In genomic region chr3:45906681-45907220, GRCh38 we compare ENCODE assay signal across 10 cellular contexts. TPM values are rescaled to one million over a fixed set of nuclear protein-coding genes. Genes with fewer than 3 reads are reported as not detected.
A peak's percentile ranks its signal among the peaks of the same experiment; 100 is the strongest.
DNase-seq lines count a peak whose midpoint lies in the region; ATAC-seq and TF ChIP-seq lines count a peak whose summit lies in the region.
"Had no signal": no experiment of that assay in that cellular context is flagged by ENCODE, and none has a peak within 500 bp of the region (broad histone marks: within the 10 kb centered on the region; RNA-seq: fewer than 3 reads in every experiment).

No MANE protein-coding gene starts in this region.

- H3K36me3 ChIP-seq in DND-41 (ENCODE audit: insufficient read depth, low read length) (peaks cover 100% of the 10 kb centered on the region), mesendoderm (ENCODE audit: control insufficient read depth, insufficient read depth, low read length) (no peaks in the 10 kb centered on the region)

- no peak for DNase-seq in DND-41
- DNase-seq in HuH-7.5 (ENCODE audit: low spot score), result peak; percentile 34
- peak; percentile 64 to 72 for DNase-seq in cardiac fibroblast (ENCODE audit: low read depth in 2 of 2)
- peak; percentile 52 for DNase-seq in mesendoderm
- DNase-seq in activated gamma-delta T cell (lab: John Stamatoyannopoulos, UW), result no peak
- no peak for DNase-seq in NCI-H2029 (lab: John Stamatoyannopoulos, UW)
- DNase-seq: activated naive CD8-positive, alpha-beta T cell treated with anti-CD3 and anti-CD28 coated beads, Interleukin-2, amount 10 ng/mL, durations not matched to agents 7 days and 5 days had no signal

- H3K4me1 ChIP-seq in DND-41 (ENCODE audit: insufficient read depth, low read length), result peaks cover 98% of the 10 kb centered on the region
- H3K4me1 ChIP-seq in mesendoderm (ENCODE audit: control insufficient read depth, low read depth, low read length), result no peaks in the 10 kb centered on the region

- H4K8ac ChIP-seq in mesendoderm (ENCODE audit: low read depth, low read length), result no peak overlapping the region

- no peak overlapping the region for H3K4ac ChIP-seq in mesendoderm (ENCODE audit: low read depth, low read length)

- no peak overlapping the region for H3K56ac ChIP-seq in mesendoderm (ENCODE audit: low read length)

- H3K4me3 ChIP-seq in DND-41 (ENCODE audit: low read depth in 1 of 2, low read length in 2 of 2), result peak overlapping the region in 1 of 2 experiments; percentile 76; a peak in 1 of 4 replicates
- no peak overlapping the region for H3K4me3 ChIP-seq in cardiac fibroblast (replicated peaks in 1 of 2; ENCODE audit: low read depth in 2 of 2, low read length in 2 of 2)
- H3K4me3 ChIP-seq in mesendoderm (ENCODE audit: low read length), result no peak overlapping the region
- H3K4me3 ChIP-seq: lung had no signal

- no peak overlapping the region for H4K5ac ChIP-seq in mesendoderm (ENCODE audit: low read length)

- H3K27me3 ChIP-seq in DND-41 (ENCODE audit: insufficient read depth, low read length, poor library complexity), result no peaks in the 10 kb centered on the region
- no peaks in the 10 kb centered on the region for H3K27me3 ChIP-seq in mesendoderm (ENCODE audit: insufficient read depth, low read length, poor library complexity)

- H2BK120ac ChIP-seq in mesendoderm (ENCODE audit: low read depth, low read length), result no peak overlapping the region

- H3K4me2 ChIP-seq in DND-41 (ENCODE audit: insufficient read depth, low read length), result peak overlapping the region; percentile 89
- H3K4me2 ChIP-seq in mesendoderm (ENCODE audit: low read length), result no peak overlapping the region

- ATAC-seq in DND-41 (ENCODE audit: insufficient read depth, low read depth) (no peak), HG03378 (IDR thresholded peaks at IDR 0.05; ENCODE audit: unreplicated experiment) (no peak), HG02870 (IDR thresholded peaks at IDR 0.05; ENCODE audit: unreplicated experiment) (no peak)

- H2BK5ac ChIP-seq in mesendoderm (ENCODE audit: low read length), result no peak overlapping the region

- H3K9me3 ChIP-seq in DND-41 (ENCODE audit: insufficient read depth, low read length, severe bottlenecking), result no peaks in the 10 kb centered on the region

- no peaks in the 10 kb centered on the region for H3K79me1 ChIP-seq in mesendoderm (ENCODE audit: low read length)

- H3K18ac ChIP-seq in mesendoderm (ENCODE audit: low read length), result no peak overlapping the region

- TF ChIP-seq CTCF in DND-41 (IDR thresholded peaks at IDR 0.05; ENCODE audit: borderline replicate concordance, extremely low read depth, low read length, poor library complexity, severe bottlenecking) (peak; percentile 14), cardiac fibroblast (IDR thresholded peaks at IDR 0.05; ENCODE audit: low read depth, low read length) (peak; percentile 57)

- no peak overlapping the region for H2AFZ ChIP-seq in DND-41 (ENCODE audit: low read depth, low read length)

- H3K9ac ChIP-seq in DND-41 (ENCODE audit: low read depth, low read length) (peak overlapping the region; percentile 89), mesendoderm (ENCODE audit: low read length) (no peak overlapping the region)

- no peak overlapping the region for H2BK15ac ChIP-seq in mesendoderm (replicated peaks; ENCODE audit: low read depth)

- H4K20me1 ChIP-seq in DND-41 (ENCODE audit: insufficient read depth, low read length), result peaks cover 83% of the 10 kb centered on the region

- H3K27ac ChIP-seq in DND-41 (ENCODE audit: low read length) (peak overlapping the region; percentile 99), mesendoderm (ENCODE audit: low read depth, low read length) (no peak overlapping the region)

- H2AK5ac ChIP-seq in mesendoderm (ENCODE audit: low read length), result no peak overlapping the region

- WGBS in mesendoderm (ENCODE audit: extremely low coverage, insufficient coverage, low lambda C conversion rate), result no CpG with 5 or more reads among the region's 6 CpGs

- H3K23ac ChIP-seq in mesendoderm (ENCODE audit: low read length), result no peak overlapping the region

- H3K79me2 ChIP-seq in DND-41 (ENCODE audit: insufficient read depth, low read length) (peaks cover 100% of the 10 kb centered on the region), mesendoderm (ENCODE audit: control insufficient read depth, insufficient read depth, low read length) (no peaks in the 10 kb centered on the region)

RNA-seq across cellular contexts. Expression of gene CCR9, which starts 20.4 kb away (rescaled TPM):
- not detected for polyA plus RNA-seq in mesendoderm (2013, experiment 1 of 2)
- 0.01 TPM for polyA plus RNA-seq in mesendoderm (2013, experiment 2 of 2)

RNA-seq across cellular contexts. Expression of gene CXCR6, which starts 36.5 kb away (rescaled TPM):
- polyA plus RNA-seq in mesendoderm (2013, experiment 1 of 2), result not detected
- polyA plus RNA-seq in mesendoderm (2013, experiment 2 of 2), result not detected

Comparison
In these comparisons a context has a peak if more than half of its experiments do, and no peak if none do; other contexts are left out.
1. DNase-seq: peak in HuH-7.5 (single experiment), cardiac fibroblast (2 of 2) and mesendoderm (single experiment); none in DND-41 (single experiment), activated gamma-delta T cell (single experiment) and NCI-H2029 (single experiment).